17 cellular contexts compared by ENCODE assay signal in the genomic region with DNA sequence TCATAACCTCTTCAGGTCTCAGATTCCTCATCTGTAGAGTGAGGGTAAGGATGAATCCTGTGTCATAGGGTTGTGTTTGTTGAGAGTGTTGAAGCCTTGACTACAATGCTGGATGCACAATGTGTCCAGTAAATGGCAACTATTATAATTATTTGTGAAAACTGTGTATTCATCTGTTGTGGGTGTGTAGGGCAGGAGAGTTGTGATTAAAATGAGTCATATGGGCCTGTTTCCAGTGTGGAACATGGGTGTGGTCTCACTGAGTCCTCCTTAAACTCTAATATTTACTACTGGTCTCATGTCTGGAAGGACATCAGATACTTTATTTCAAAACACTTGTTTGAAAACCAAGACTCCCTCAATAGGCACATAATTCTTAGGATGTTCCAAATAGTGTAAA.
"Had no signal": no experiment of that assay in that cellular context is flagged by ENCODE, and none has a peak within 500 bp of the region (broad histone marks: within the 10 kb centered on the region; RNA-seq: fewer than 3 reads in every experiment).

No MANE protein-coding gene starts in this region.

- H3K79me2 ChIP-seq: hepatocyte had no signal

- H3K27ac Mint-ChIP-seq: natural killer cell, T-helper 17 cell had no signal

- H3K4me3 ChIP-seq: colonic mucosa, hepatocyte, right lobe of liver, stomach, testis, upper lobe of left lung had no signal

- H3K27me3 Mint-ChIP-seq: T-helper 17 cell had no signal

- H3K27ac ChIP-seq: colonic mucosa, hepatocyte, right lobe of liver, stomach, testis, upper lobe of left lung, WERI-Rb-1 had no signal

- H3K36me3 Mint-ChIP-seq: natural killer cell had no signal

- H2AFZ ChIP-seq: hepatocyte had no signal

- H3K9me3 ChIP-seq: colonic mucosa, right lobe of liver, testis had no signal

- H3K36me3 ChIP-seq: colonic mucosa, right lobe of liver, stomach, upper lobe of left lung, WERI-Rb-1 had no signal

- H3K27me3 ChIP-seq: colonic mucosa, hepatocyte, right lobe of liver, stomach, testis, upper lobe of left lung had no signal

- ATAC-seq: left lobe of liver, natural killer cell, right lobe of liver, T-helper 17 cell had no signal

- H3K4me2 ChIP-seq: hepatocyte had no signal

- H3K4me3 Mint-ChIP-seq: natural killer cell, T-helper 17 cell had no signal

- DNase-seq: activated CD4-positive, alpha-beta T cell treated with anti-CD3 and anti-CD28 coated beads, Interleukin-2, amount 50 U/mL, for 48 hours; activated effector memory CD4-positive, alpha-beta T cell treated with Interleukin-2 at 50 U/mL for 16 hours; activated naive CD4-positive, alpha-beta T cell treated with anti-CD3 and anti-CD28 coated beads, Interleukin-2, amount 50 U/mL, for 16 hours; caudate nucleus; colonic mucosa; islet precursor cell; mesenchymal stem cell; natural killer cell; right lobe of liver; stimulated activated CD4-positive, alpha-beta T cell treated with anti-CD3 and anti-CD28 coated beads, Interleukin-1b, Interleukin-23, amount 100 ng/mL, for 48 hours; stomach; T-helper 17 cell; testis; upper lobe of left lung; WERI-Rb-1 had no signal

- H3K4me1 ChIP-seq: colonic mucosa, right lobe of liver, stomach, testis, upper lobe of left lung had no signal
